In the genomic region with DNA sequence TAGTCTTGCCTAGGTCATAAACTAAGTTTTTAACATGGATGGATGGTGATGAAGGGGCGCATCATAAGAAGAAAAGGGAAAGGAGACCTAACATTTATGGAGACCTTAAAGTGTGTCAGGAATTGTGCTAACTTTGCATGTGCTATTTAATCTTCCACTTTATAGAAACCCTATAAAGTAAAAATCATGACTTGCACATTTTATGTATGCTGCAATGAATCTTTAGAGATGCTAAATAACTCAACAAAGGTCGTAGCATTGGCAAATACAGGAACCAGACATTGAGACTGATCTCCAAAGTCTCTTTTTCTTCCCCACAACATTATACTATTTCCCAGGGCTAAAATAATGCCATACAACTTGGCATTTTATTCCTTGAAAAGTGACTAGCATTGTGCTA, we compare ENCODE assay signal across 1 cellular context.
TF ChIP-seq lines count a peak whose summit lies in the region.

No MANE protein-coding gene starts in this region.

TF ChIP-seq in SK-N-SH, 30 proteins besides CTCF, POLR2A, EP300 and RAD21 (continued from another document):
- TF ChIP-seq REST (IDR thresholded peaks at IDR 0.05; ENCODE audit: low read depth, low read length) (no peak), MXI1 (IDR thresholded peaks at IDR 0.05; ENCODE audit: low read depth, low read length) (no peak), CHD2 (IDR thresholded peaks at IDR 0.05; ENCODE audit: low read length, partially characterized antibody) (no peak), SIN3A (IDR thresholded peaks at IDR 0.05; ENCODE audit: borderline replicate concordance, low read depth, low read length) (no peak), GATA2 (CRISPR knock-in tag; IDR thresholded peaks at IDR 0.05) (no peak), FOXJ3 (CRISPR knock-in tag; IDR thresholded peaks at IDR 0.05) (no peak)
- TF ChIP-seq, protein P1, sequence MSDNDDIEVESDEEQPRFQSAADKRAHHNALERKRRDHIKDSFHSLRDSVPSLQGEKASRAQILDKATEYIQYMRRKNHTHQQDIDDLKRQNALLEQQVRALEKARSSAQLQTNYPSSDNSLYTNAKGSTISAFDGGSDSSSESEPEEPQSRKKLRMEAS (IDR thresholded peaks at IDR 0.05; ENCODE audit: low read depth) = no peak
